ENCODE assay signal across 19 cellular contexts in the genomic region with DNA sequence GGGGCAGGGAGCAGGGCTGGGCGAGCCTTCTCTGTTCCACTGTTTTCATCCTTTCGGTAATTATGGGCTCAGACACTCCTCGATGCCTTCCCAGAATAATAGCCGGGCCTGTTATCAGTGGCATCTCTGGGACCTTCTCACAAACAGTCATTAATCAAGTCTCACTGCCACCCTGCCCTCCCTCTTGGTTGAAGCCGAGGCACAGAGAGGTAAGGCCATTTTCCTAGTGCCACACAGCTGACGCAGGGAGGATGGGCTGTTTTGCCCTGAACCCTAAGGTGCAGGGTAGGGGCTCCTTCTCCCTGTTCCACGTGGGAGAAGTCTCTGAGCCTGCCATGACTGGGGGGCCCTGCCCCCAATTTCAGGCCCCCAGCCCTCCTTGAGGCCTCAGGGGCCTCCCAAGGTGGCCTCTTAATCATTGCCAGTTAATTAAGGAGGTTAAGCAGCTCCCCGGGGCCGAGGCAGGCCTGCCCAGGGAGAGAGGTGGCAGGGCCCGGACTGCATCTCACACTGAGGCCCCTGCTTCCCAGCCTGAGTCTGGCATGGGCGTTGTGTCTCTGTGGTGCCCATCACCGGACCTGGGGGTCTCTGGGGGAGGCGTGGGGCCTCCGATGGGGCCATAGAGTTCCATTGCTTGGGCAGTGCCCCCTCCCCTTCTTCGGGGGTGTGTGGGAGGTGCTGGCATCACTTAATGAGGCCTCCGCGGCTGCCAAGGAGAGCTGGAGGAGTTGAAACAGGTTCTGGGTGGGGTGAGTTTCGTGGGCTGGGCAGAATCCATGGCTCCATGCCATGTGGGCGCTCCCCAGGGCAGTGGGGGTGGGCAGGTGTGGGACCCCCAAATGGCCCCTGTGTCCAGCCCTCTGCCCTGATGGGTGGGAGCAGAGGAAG. TPM values are rescaled to one million over a fixed set of nuclear protein-coding genes. Genes with fewer than 3 reads are reported as not detected.
DNase-seq lines count a peak whose midpoint lies in the region; ATAC-seq, FAIRE-seq and TF ChIP-seq lines count a peak whose summit lies in the region.
"Had no signal": no experiment of that assay in that cellular context is flagged by ENCODE, and none has a peak within 500 bp of the region (broad histone marks: within the 10 kb centered on the region; RNA-seq: fewer than 3 reads in every experiment).

No MANE protein-coding gene starts in this region.

- in situ Hi-C loops in K562 (cut with MboI), result no loop called here

- CTCF ChIA-PET in activated CD4-positive, alpha-beta T cell treated with anti-CD3 and anti-CD28 coated beads for 36 hours (lab: Charles Lee), result interaction anchor here (0.7 kb wide), 1 partner anchor 88 kb away, joined by 5 read pairs; no protein-coding TSS in a partner anchor
- CTCF ChIA-PET in K562 (lab: Yijun Ruan, JAX; ENCODE audit: low intra/inter-chr PET ratio), result no interaction called here

- no peaks in the 10 kb centered on the region for H3K36me3 Mint-ChIP-seq in activated CD4-positive, alpha-beta T cell treated with anti-CD3 and anti-CD28 coated beads for 36 hours (ENCODE audit: low read depth)
- no peaks in the 10 kb centered on the region for H3K36me3 Mint-ChIP-seq in activated CD4-positive, alpha-beta T cell treated with anti-CD3 and anti-CD28 coated beads, Interleukin-2, amount 10 ng/mL, durations not matched to agents 24 days and 14 days (ENCODE audit: low read depth)
- H3K36me3 Mint-ChIP-seq: CD8-positive, alpha-beta T cell had no signal

- TF ChIP-seq EP300 in K562 (IDR thresholded peaks at IDR 0.05; ENCODE audit: low read length), result no peak

- FAIRE-seq in K562 (lab: Jason Lieb, UNC), result no peak
- FAIRE-seq in urothelium cell line (lab: Jason Lieb, UNC), result peak; percentile 23
- no peak for FAIRE-seq in D721Med (lab: Jason Lieb, UNC)
- FAIRE-seq: G401.6, GM12878 had no signal

- no peak overlapping the region for H3K27ac ChIP-seq in K562 (ENCODE audit: extremely low read depth, low read depth, low read length)
- no peak overlapping the region for H3K27ac ChIP-seq in mesenchymal stem cell (ENCODE audit: low read length, poor library complexity, severe bottlenecking)
- H3K27ac ChIP-seq: BLaER1 had no signal

- H3K36me3 ChIP-seq in K562 (ENCODE audit: control insufficient read depth, insufficient read depth, low read length), result no peaks in the 10 kb centered on the region
- H3K36me3 ChIP-seq in mesenchymal stem cell (ENCODE audit: control insufficient read depth in 1 of 2, insufficient read depth in 2 of 2, low read depth in 1 of 2, low read length in 2 of 2), result no peaks in the 10 kb centered on the region
- H3K36me3 ChIP-seq in H7 (replicated peaks; ENCODE audit: control insufficient read depth, insufficient read depth, low read length), result no peaks in the 10 kb centered on the region
- H3K36me3 ChIP-seq: BLaER1 had no signal

- peak overlapping the region; percentile 16 for H4K8ac ChIP-seq in mesenchymal stem cell (ENCODE audit: low read length)

- H2AK5ac ChIP-seq in mesenchymal stem cell (ENCODE audit: low read length, severe bottlenecking), result peak overlapping the region; percentile 53

- peak overlapping the region; percentile 91 for H2BK15ac ChIP-seq in mesenchymal stem cell (ENCODE audit: low read depth, poor library complexity, severe bottlenecking)

- H3K4me3 ChIP-seq in K562 (no peak overlapping the region), mesenchymal stem cell (ENCODE audit: insufficient read depth in 1 of 2, low read depth in 1 of 2, low read length in 2 of 2) (no peak overlapping the region), H7 (ENCODE audit: insufficient read depth, low read depth, low read length) (no peak overlapping the region)
- H3K4me3 ChIP-seq: BLaER1, GM12878, GM23338 had no signal

- H3K27me3 Mint-ChIP-seq in activated CD4-positive, alpha-beta T cell treated with anti-CD3 and anti-CD28 coated beads for 36 hours, result peaks cover 1% of the 10 kb centered on the region
- H3K27me3 Mint-ChIP-seq in activated CD4-positive, alpha-beta T cell treated with anti-CD3 and anti-CD28 coated beads, Interleukin-2, amount 10 ng/mL, durations not matched to agents 24 days and 14 days, result peaks cover 4% of the 10 kb centered on the region

- H3K79me2 ChIP-seq in K562 (ENCODE audit: control insufficient read depth, insufficient read depth, low read length), result no peaks in the 10 kb centered on the region

- no TSS peak for BruUV-seq in K562 (replicated peaks; lab: Mats Ljungman, UMichigan)

- H3K4ac ChIP-seq in mesenchymal stem cell (ENCODE audit: low read depth in 1 of 2, low read length in 2 of 2), result no peak overlapping the region

- no peak for DNase-seq in activated CD4-positive, alpha-beta T cell treated with anti-CD3 and anti-CD28 coated beads for 36 hours
- no peak for DNase-seq in activated CD4-positive, alpha-beta T cell treated with anti-CD3 and anti-CD28 coated beads, Interleukin-2, amount 10 ng/mL, durations not matched to agents 24 days and 14 days
- no peak for DNase-seq in K562 (ENCODE audit: extremely low read depth in 1 of 4, low spot score in 3 of 4)
- DNase-seq in mesenchymal stem cell, result no peak
- DNase-seq in urothelium cell line (ENCODE audit: low spot score), result no peak
- DNase-seq in H7, result no peak
- DNase-seq in D721Med (ENCODE audit: insufficient read length, low spot score), result no peak
- DNase-seq: 8988T; CD8-positive, alpha-beta T cell; DND-41; MV-4-11; NCI-H1417; NCI-H187 treated with DMSO at 0.1 percent for 48 hours; NK-92 treated with Interleukin-12 subunit alpha and Interleukin-12 subunit beta, amount 100 ng/mL, for 24 hours had no signal

- no peak overlapping the region for H3K23ac ChIP-seq in mesenchymal stem cell (ENCODE audit: low read length in 2 of 2)

- intact Hi-C loops in activated CD4-positive, alpha-beta T cell treated with anti-CD3 and anti-CD28 coated beads for 36 hours (cut with DNase I, micrococcal nuclease), result no loop called here
- intact Hi-C loops in activated CD4-positive, alpha-beta T cell treated with anti-CD3 and anti-CD28 coated beads, Interleukin-2, amount 10 ng/mL, durations not matched to agents 24 days and 14 days (cut with micrococcal nuclease), result no loop called here
- intact Hi-C loops in K562 (cut with micrococcal nuclease), result no loop called here

- H3K4me2 ChIP-seq in K562 (ENCODE audit: insufficient read depth, low read length) (no peak overlapping the region), mesenchymal stem cell (ENCODE audit: low read length, poor library complexity, severe bottlenecking) (no peak overlapping the region)
- H3K4me2 ChIP-seq: BLaER1, GM23338 had no signal

- ATAC-seq in activated CD4-positive, alpha-beta T cell treated with anti-CD3 and anti-CD28 coated beads for 36 hours, result no peak
- ATAC-seq in K562 (no peak), GM18907 (IDR thresholded peaks at IDR 0.05; ENCODE audit: unreplicated experiment) (no peak)
- ATAC-seq: CD8-positive, alpha-beta T cell; GM23338 had no signal

- peak overlapping the region; percentile 35 for H3K27ac Mint-ChIP-seq in activated CD4-positive, alpha-beta T cell treated with anti-CD3 and anti-CD28 coated beads for 36 hours
- no peak overlapping the region for H3K27ac Mint-ChIP-seq in activated CD4-positive, alpha-beta T cell treated with anti-CD3 and anti-CD28 coated beads, Interleukin-2, amount 10 ng/mL, durations not matched to agents 24 days and 14 days
- H3K27ac Mint-ChIP-seq: CD8-positive, alpha-beta T cell; GM23338 had no signal

- no peak for TF ChIP-seq RAD21 in K562 (CRISPR knock-in tag; conservative IDR thresholded peaks at IDR 0.05 in 1 of 2, IDR thresholded peaks at IDR 0.05 in 1 of 2)

- H2BK12ac ChIP-seq in mesenchymal stem cell (ENCODE audit: low read length in 2 of 2), result peak overlapping the region; percentile 0 to 40

- H4K20me1 ChIP-seq in K562 (replicated peaks; ENCODE audit: control insufficient read depth, insufficient read depth, low read length), result no peaks in the 10 kb centered on the region
- H4K20me1 ChIP-seq: BLaER1 had no signal

- H3K9ac ChIP-seq in K562 (ENCODE audit: insufficient read depth in 1 of 2, low read depth in 2 of 2, low read length in 2 of 2) (peak overlapping the region in 1 of 2 experiments; percentile 53; a peak in 1 of 4 replicates), mesenchymal stem cell (ENCODE audit: low read length) (no peak overlapping the region)
- H3K9ac ChIP-seq: BLaER1 had no signal

- no peak for TF ChIP-seq CTCF in K562 (IDR thresholded peaks at IDR 0.05 in 2 of 3, conservative IDR thresholded peaks at IDR 0.05 in 1 of 3; ENCODE audit: insufficient read depth in 2 of 3, low read depth in 1 of 3, low read length in 3 of 3)
- TF ChIP-seq CTCF in D721Med (IDR thresholded peaks at IDR 0.05; ENCODE audit: insufficient read depth, missing control alignments), result no peak

- no peak overlapping the region for H3K14ac ChIP-seq in mesenchymal stem cell (ENCODE audit: low read length in 2 of 2)

- H2BK5ac ChIP-seq in mesenchymal stem cell (ENCODE audit: low read depth, low read length, poor library complexity, severe bottlenecking), result no peak overlapping the region

- H3K9me1 ChIP-seq in K562 (ENCODE audit: control insufficient read depth, insufficient read depth, low read length), result no peaks in the 10 kb centered on the region

- WGBS in K562 (ENCODE audit: insufficient coverage, low coverage, missing lambda C conversion rate), result 23% methylated on average over 19 of the region's 19 CpGs
- 81% methylated on average over 19 of the region's 19 CpGs for WGBS in mesenchymal stem cell

- H3K9me3 Mint-ChIP-seq in activated CD4-positive, alpha-beta T cell treated with anti-CD3 and anti-CD28 coated beads for 36 hours (ENCODE audit: low read depth), result no peaks in the 10 kb centered on the region
- H3K9me3 Mint-ChIP-seq in activated CD4-positive, alpha-beta T cell treated with anti-CD3 and anti-CD28 coated beads, Interleukin-2, amount 10 ng/mL, durations not matched to agents 24 days and 14 days, result no peaks in the 10 kb centered on the region
- H3K9me3 Mint-ChIP-seq: CD8-positive, alpha-beta T cell; GM23338 had no signal

- TF ChIP-seq POLR2A in K562 (conservative IDR thresholded peaks at IDR 0.05), result no peak

- peak overlapping the region in 1 of 2 experiments; percentile 44 for H3K18ac ChIP-seq in mesenchymal stem cell (ENCODE audit: low read depth in 1 of 2, low read length in 2 of 2)

- no peaks in the 10 kb centered on the region for H3K9me3 ChIP-seq in K562 (replicated peaks; ENCODE audit: control insufficient read depth, insufficient read depth, low read depth, low read length)
- H3K9me3 ChIP-seq in mesenchymal stem cell (ENCODE audit: control insufficient read depth, low read length), result no peaks in the 10 kb centered on the region
- H3K9me3 ChIP-seq: BLaER1 had no signal

- no peak overlapping the region for H2BK120ac ChIP-seq in mesenchymal stem cell (ENCODE audit: low read depth, low read length)

- POLR2A ChIA-PET in activated CD4-positive, alpha-beta T cell treated with anti-CD3 and anti-CD28 coated beads for 36 hours (lab: Charles Lee), result no interaction called here
- POLR2A ChIA-PET in K562 (lab: Yijun Ruan, JAX), result interaction anchor here (1.2 kb wide), 1 partner anchor 43 kb away, joined by 4 read pairs; a partner anchor contains a TSS

- no peak overlapping the region for H2AFZ ChIP-seq in K562 (ENCODE audit: low read depth, low read length)
- no peak overlapping the region for H2AFZ ChIP-seq in mesenchymal stem cell (ENCODE audit: low read depth, low read length)
- H2AFZ ChIP-seq: GM23338 had no signal

- peak overlapping the region; percentile 66 for H4K91ac ChIP-seq in mesenchymal stem cell (ENCODE audit: low read length)

- no peaks in the 10 kb centered on the region; a peak in 1 of 5 replicates for H3K27me3 ChIP-seq in K562 (ENCODE audit: control insufficient read depth in 2 of 2, insufficient read depth in 2 of 2, low read length in 2 of 2)
- no peaks in the 10 kb centered on the region for H3K27me3 ChIP-seq in mesenchymal stem cell (ENCODE audit: control insufficient read depth in 1 of 2, insufficient read depth in 1 of 2, low read length in 2 of 2)
- no peaks in the 10 kb centered on the region for H3K27me3 ChIP-seq in H7 (ENCODE audit: control insufficient read depth, insufficient read depth, low read length)
- H3K27me3 ChIP-seq: BLaER1 had no signal

- no peaks in the 10 kb centered on the region for H3K79me1 ChIP-seq in mesenchymal stem cell (replicated peaks; ENCODE audit: low read length, poor library complexity, severe bottlenecking)

- peaks cover 4% of the 10 kb centered on the region for H3K4me1 Mint-ChIP-seq in activated CD4-positive, alpha-beta T cell treated with anti-CD3 and anti-CD28 coated beads for 36 hours
- peaks cover 23% of the 10 kb centered on the region for H3K4me1 Mint-ChIP-seq in activated CD4-positive, alpha-beta T cell treated with anti-CD3 and anti-CD28 coated beads, Interleukin-2, amount 10 ng/mL, durations not matched to agents 24 days and 14 days

- peaks cover 4 to 16% of the 10 kb centered on the region in 2 experiments; a peak in 3 of 5 replicates for H3K4me1 ChIP-seq in K562 (replicated peaks in 1 of 2; ENCODE audit: control insufficient read depth in 2 of 2, insufficient read depth in 2 of 2, low read length in 2 of 2)
- H3K4me1 ChIP-seq in mesenchymal stem cell (ENCODE audit: control insufficient read depth, insufficient read depth, low read depth, low read length), result peaks cover 5% of the 10 kb centered on the region

- H3K4me3 Mint-ChIP-seq in activated CD4-positive, alpha-beta T cell treated with anti-CD3 and anti-CD28 coated beads for 36 hours, result no peak overlapping the region
- H3K4me3 Mint-ChIP-seq in activated CD4-positive, alpha-beta T cell treated with anti-CD3 and anti-CD28 coated beads, Interleukin-2, amount 10 ng/mL, durations not matched to agents 24 days and 14 days, result no peak overlapping the region
- H3K4me3 Mint-ChIP-seq: CD8-positive, alpha-beta T cell; GM23338 had no signal

RNA-seq across cellular contexts. Expression of a gene that starts 42.9 kb away (rescaled TPM):
- total RNA-seq in activated CD4-positive, alpha-beta T cell treated with anti-CD3 and anti-CD28 coated beads for 36 hours, result 10 to 100 TPM; 28.9 to 40.1 TPM
- total RNA-seq in activated CD4-positive, alpha-beta T cell treated with anti-CD3 and anti-CD28 coated beads, Interleukin-2, amount 10 ng/mL, durations not matched to agents 24 days and 14 days, result 45.5 and 45.9 TPM in 2 replicates
- 3.3 and 9.2 TPM in 2 replicates for total RNA-seq in K562 (2011; cell fraction: chromatin; rRNA removed; ENCODE audit: low replicate concordance)
- total RNA-seq in K562 (2011; cell fraction: nucleolus; rRNA removed), result 18.3 and 19.3 TPM in 2 replicates
- total RNA-seq in K562 (2011; cell fraction: nucleoplasm; rRNA removed), result 8.7 and 9.0 TPM in 2 replicates
- total RNA-seq in K562 (2014; rRNA removed), result 41.7 and 51.5 TPM in 2 replicates
- 8.1 and 8.3 TPM in 2 replicates for total RNA-seq in K562 (2014; rRNA removed; fragmentation: Illumina TruSeq; extraction: Trizol)
- 5.7 and 6.6 TPM in 2 replicates for total RNA-seq in K562 (2015; rRNA removed; fragmentation: Illumina TruSeq; extraction: Trizol)
- 68.2 and 72.6 TPM in 2 replicates for total RNA-seq in K562 (2021)
- 7.8 and 10.8 TPM in 2 replicates for polyA plus RNA-seq in K562 (2011; rRNA removed)
- polyA plus RNA-seq in K562 (2011; cell fraction: cytosol; rRNA removed), result 12.1 and 32.2 TPM in 2 replicates
- polyA plus RNA-seq in K562 (2011; cell fraction: nucleus; rRNA removed), result 15.5 and 18.1 TPM in 2 replicates
- polyA plus RNA-seq in K562 (2012), result 16.9 and 44.3 TPM in 2 replicates
- polyA plus RNA-seq in K562 (2014; fragmentation: Illumina TruSeq; extraction: Trizol), result 4.6 and 6.8 TPM in 2 replicates
- polyA plus RNA-seq in K562 (2014; fragmentation: Nextera tagmentation; extraction: Ambion mirVana), result 1 to 10 TPM; 1.2 to 1.5 TPM
- 47.7 and 57.9 TPM in 2 replicates for polyA plus RNA-seq in K562 (2014; rRNA removed)
- 1.3 and 1.5 TPM in 2 replicates for polyA minus RNA-seq in K562 (2011; rRNA and poly(A)+ RNA removed)
- polyA minus RNA-seq in K562 (2011; cell fraction: cytosol; rRNA and poly(A)+ RNA removed), result 10.1 and 19.9 TPM in 2 replicates
- 9.3 and 11.7 TPM in 2 replicates for polyA minus RNA-seq in K562 (2011; cell fraction: nucleus; rRNA and poly(A)+ RNA removed)
- polyA plus RNA-seq in mesenchymal stem cell (2013, experiment 1 of 2), result 130 TPM
- 131 TPM for polyA plus RNA-seq in mesenchymal stem cell (2013, experiment 2 of 2)
- 23.5 and 23.6 TPM in 2 replicates for total RNA-seq in H7 (2014; rRNA removed; shearing (Covaris generic))
